ENCODE assay signal across 14 cellular contexts in genomic region chrX:66163447-66163846, GRCh38. TPM values are rescaled to one million over a fixed set of nuclear protein-coding genes. Genes with fewer than 3 reads are reported as not detected.
DNase-seq lines count a peak whose midpoint lies in the region; ATAC-seq and TF ChIP-seq lines count a peak whose summit lies in the region.
"Had no signal": no experiment of that assay in that cellular context is flagged by ENCODE, and none has a peak within 500 bp of the region (broad histone marks: within the 10 kb centered on the region; RNA-seq: fewer than 3 reads in every experiment).

No MANE protein-coding gene starts in this region.

- H3K27me3 Mint-ChIP-seq in Caco-2 (ENCODE audit: insufficient read depth, unreplicated experiment) = no peaks in the 10 kb centered on the region

- TSS peak; percentile 46 for BruUV-seq in Caco-2 (replicated peaks; lab: Mats Ljungman, UMichigan)

- peak overlapping the region; percentile 76 for H3K4me3 Mint-ChIP-seq in Caco-2 (ENCODE audit: unreplicated experiment)

- no peaks in the 10 kb centered on the region for H3K36me3 ChIP-seq in Caco-2 (ENCODE audit: control insufficient read depth, insufficient read depth, low read length)
- H3K36me3 ChIP-seq in mucosa of rectum (ENCODE audit: control insufficient read depth in 2 of 2, insufficient read depth in 2 of 2, low read length in 2 of 2) = no peaks in the 10 kb centered on the region
- H3K36me3 ChIP-seq in lower lobe of right lung = no peaks in the 10 kb centered on the region
- H3K36me3 ChIP-seq: heart left ventricle had no signal

- peak overlapping the region; percentile 42 for H3K4me3 ChIP-seq in Caco-2 (ENCODE audit: low read depth, low read length)
- peak overlapping the region; percentile 80 for H3K4me3 ChIP-seq in mucosa of rectum (ENCODE audit: low read length in 2 of 2)
- no peak overlapping the region for H3K4me3 ChIP-seq in lower lobe of right lung

- H3K9me3 ChIP-seq in Caco-2 = no peaks in the 10 kb centered on the region
- H3K9me3 ChIP-seq in mucosa of rectum (ENCODE audit: control insufficient read depth in 2 of 2, low read length in 2 of 2) = no peaks in the 10 kb centered on the region
- no peaks in the 10 kb centered on the region for H3K9me3 ChIP-seq in lower lobe of right lung
- H3K9me3 ChIP-seq: heart left ventricle had no signal

- DNase-seq in Caco-2 = no peak
- no peak for DNase-seq in HuH-7.5 (ENCODE audit: low spot score)
- DNase-seq in NCI-H345 (lab: John Stamatoyannopoulos, UW) = no peak
- no peak for DNase-seq in lower lobe of right lung
- DNase-seq: activated naive CD4-positive, alpha-beta T cell treated with Interleukin-2 at 50 U/mL for 16 hours; SHP77; T-helper 9 cell had no signal

- ATAC-seq in GM21786 (IDR thresholded peaks at IDR 0.05; ENCODE audit: unreplicated experiment) = peak; percentile 52
- peak; percentile 41 for ATAC-seq in HG03442 (IDR thresholded peaks at IDR 0.05; ENCODE audit: unreplicated experiment)
- no peak for ATAC-seq in activated CD4-positive, CD25-positive, alpha-beta regulatory T cell treated with anti-CD3 and anti-CD28 coated beads, Interleukin-2, amount 50 U/mL, for 24 hours
- ATAC-seq in lower lobe of right lung = no peak

- peaks cover 7% of the 10 kb centered on the region for H3K36me3 Mint-ChIP-seq in Caco-2 (ENCODE audit: insufficient read depth, unreplicated experiment)

- H3K27me3 ChIP-seq in Caco-2 (replicated peaks; ENCODE audit: control insufficient read depth, insufficient read depth, low read length) (no peaks in the 10 kb centered on the region), mucosa of rectum (ENCODE audit: control insufficient read depth in 2 of 2, insufficient read depth in 2 of 2, low read length in 2 of 2) (peaks cover 0 to 4% of the 10 kb centered on the region in 2 donors), lower lobe of right lung (ENCODE audit: low read depth) (no peaks in the 10 kb centered on the region)

- TF ChIP-seq CTCF in Caco-2 (IDR thresholded peaks at IDR 0.05; ENCODE audit: insufficient read depth in 1 of 2, low read depth in 1 of 2, low read length in 1 of 2, severe bottlenecking in 1 of 2, unreplicated experiment in 1 of 2) (no peak), lower lobe of right lung (IDR thresholded peaks at IDR 0.05) (no peak)

- POLR2A ChIA-PET in Caco-2 (lab: Charles Lee) = no interaction called here

- peak overlapping the region; percentile 52 to 72 for H3K9ac ChIP-seq in mucosa of rectum (ENCODE audit: low read depth in 1 of 2, low read length in 2 of 2)

- peak overlapping the region; percentile 89 for H3K27ac Mint-ChIP-seq in Caco-2 (ENCODE audit: unreplicated experiment)

- intact Hi-C loops in Caco-2 (cut with micrococcal nuclease; ENCODE audit: unreplicated experiment) (loop anchor here (2.0 kb wide), 1 partner anchor 15 kb away; no protein-coding TSS in a partner anchor), lower lobe of right lung (cut with DNase I) (no loop called here)

- H3K27ac ChIP-seq in mucosa of rectum (ENCODE audit: low read depth in 2 of 2, low read length in 2 of 2) (peak overlapping the region; percentile 84 to 91), lower lobe of right lung (no peak overlapping the region)

- 0 out of 2 replicates have a peak, but pooled peaks cover 8% of the 10 kb centered on the region for H3K4me1 ChIP-seq in Caco-2
- peaks cover 17 to 26% of the 10 kb centered on the region in 2 donors for H3K4me1 ChIP-seq in mucosa of rectum (ENCODE audit: control insufficient read depth in 2 of 2, insufficient read depth in 2 of 2, low read length in 2 of 2)
- H3K4me1 ChIP-seq in lower lobe of right lung = no peaks in the 10 kb centered on the region

- no peaks in the 10 kb centered on the region for H3K9me3 Mint-ChIP-seq in Caco-2 (ENCODE audit: unreplicated experiment)

- CTCF ChIA-PET in Caco-2 (lab: Charles Lee) = no interaction called here

- H3K4me1 Mint-ChIP-seq in Caco-2 (ENCODE audit: low read depth, unreplicated experiment) = peaks cover 6% of the 10 kb centered on the region

RNA-seq across cellular contexts. Expression of gene HEPH, which starts 0.6 kb away (rescaled TPM):
- total RNA-seq in Caco-2 (2022) (27.9 and 31.1 TPM in 2 replicates), lower lobe of right lung (11.4 TPM)
- total RNA-seq: A673; activated CD8-positive, alpha-beta memory T cell treated with anti-CD3 and anti-CD28 coated beads for 36 hours had no signal

Comparison
In these comparisons a context has a peak if more than half of its experiments do, and no peak if none do; other contexts are left out.
1. ATAC-seq: peak in GM21786 (single experiment) and HG03442 (single experiment); none in activated CD4-positive, CD25-positive, alpha-beta regulatory T cell treated with anti-CD3 and anti-CD28 coated beads, Interleukin-2, amount 50 U/mL, for 24 hours (0 of 2) and lower lobe of right lung (0 of 2).